9 cellular contexts compared by ENCODE assay signal in the genomic region with DNA sequence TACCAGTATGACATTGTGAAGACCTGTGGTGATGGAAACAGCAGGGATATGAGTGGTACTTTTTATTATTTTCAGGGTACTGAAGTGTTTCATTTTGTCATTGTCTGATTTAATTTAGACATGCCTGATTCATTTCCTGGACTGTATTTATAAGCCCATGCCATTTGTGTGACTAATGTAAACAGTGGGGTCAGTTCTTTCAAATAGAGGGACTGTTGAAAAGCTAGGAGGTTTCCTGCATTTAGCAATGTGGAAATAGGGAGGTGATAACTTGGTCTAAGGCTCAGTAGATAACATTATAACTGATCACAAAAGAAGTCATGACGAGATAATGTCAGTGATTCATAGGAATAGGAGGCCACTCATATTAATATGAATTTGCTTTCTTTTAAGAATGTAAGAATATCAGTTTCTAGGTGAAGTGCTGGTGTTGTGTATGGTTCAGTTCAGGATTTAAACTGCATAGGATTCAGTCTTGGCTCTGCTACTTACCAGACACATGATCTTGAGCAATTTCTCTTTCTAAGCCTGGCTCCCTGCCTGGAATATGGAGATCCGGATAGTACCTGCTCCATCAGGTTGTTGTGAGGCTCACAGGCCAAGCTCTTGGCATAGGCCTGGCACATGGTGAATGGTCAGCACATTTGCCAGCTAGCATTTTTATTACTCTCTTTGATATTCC. TPM values are rescaled to one million over a fixed set of nuclear protein-coding genes. Genes with fewer than 3 reads are reported as not detected.
DNase-seq lines count a peak whose midpoint lies in the region; ATAC-seq and TF ChIP-seq lines count a peak whose summit lies in the region.
"Had no signal": no experiment of that assay in that cellular context is flagged by ENCODE, and none has a peak within 500 bp of the region (broad histone marks: within the 10 kb centered on the region; RNA-seq: fewer than 3 reads in every experiment).

No MANE protein-coding gene starts in this region.

- H2BK5ac ChIP-seq in IMR-90 (ENCODE audit: low read depth, low read length, poor library complexity, severe bottlenecking), result peak overlapping the region; percentile 82
- no peak overlapping the region for H2BK5ac ChIP-seq in mesenchymal stem cell (ENCODE audit: low read depth, low read length, poor library complexity, severe bottlenecking)

- H3K27ac ChIP-seq in IMR-90 (ENCODE audit: insufficient read depth, low read length) (peak overlapping the region; percentile 81), mammary epithelial cell (ENCODE audit: insufficient read depth, low read depth, low read length) (peak overlapping the region; percentile 46), mesenchymal stem cell (ENCODE audit: low read length, poor library complexity, severe bottlenecking) (no peak overlapping the region)

- TF ChIP-seq CTCF in AG09309 (IDR thresholded peaks at IDR 0.05; ENCODE audit: control insufficient read depth, insufficient read depth, low read depth, low read length, missing control alignments) (no peak), IMR-90 (conservative IDR thresholded peaks at IDR 0.05; ENCODE audit: low read depth, low read length) (no peak), mammary epithelial cell (conservative IDR thresholded peaks at IDR 0.05 in 1 of 2, IDR thresholded peaks at IDR 0.05 in 1 of 2; ENCODE audit: extremely low read depth in 1 of 2, insufficient read depth in 1 of 2, low read depth in 1 of 2, low read length in 2 of 2) (no peak)

- H3K4me1 ChIP-seq in IMR-90 (ENCODE audit: control insufficient read depth, insufficient read depth, low read length) (peaks cover 10% of the 10 kb centered on the region), mammary epithelial cell (ENCODE audit: insufficient read depth, low read length) (peaks cover 11% of the 10 kb centered on the region), mesenchymal stem cell (ENCODE audit: control insufficient read depth, insufficient read depth, low read depth, low read length) (no peaks in the 10 kb centered on the region)

- peaks cover 10% of the 10 kb centered on the region; the same call in 1 of the 2 replicates for H3K9me1 ChIP-seq in IMR-90 (ENCODE audit: insufficient read depth, low read length)

- H4K91ac ChIP-seq in IMR-90 (ENCODE audit: insufficient read depth, low read depth, low read length), result peak overlapping the region; percentile 89
- no peak overlapping the region for H4K91ac ChIP-seq in mesenchymal stem cell (ENCODE audit: low read length)

- no peaks in the 10 kb centered on the region for H3K9me3 ChIP-seq in IMR-90 (ENCODE audit: control insufficient read depth, insufficient read depth, low read length)
- H3K9me3 ChIP-seq in mammary epithelial cell (replicated peaks; ENCODE audit: insufficient read depth, low read length), result no peaks in the 10 kb centered on the region
- no peaks in the 10 kb centered on the region for H3K9me3 ChIP-seq in mesenchymal stem cell (ENCODE audit: control insufficient read depth, low read length)

- peak overlapping the region; percentile 94 for H2AK5ac ChIP-seq in IMR-90 (ENCODE audit: low read depth, low read length)
- H2AK5ac ChIP-seq in mesenchymal stem cell (ENCODE audit: low read length, severe bottlenecking), result no peak overlapping the region

- H3K4me3 ChIP-seq in AG09309 (ENCODE audit: control insufficient read depth, low read depth, low read length) (no peak overlapping the region), IMR-90 (ENCODE audit: insufficient read depth, low read depth, low read length) (no peak overlapping the region), mammary epithelial cell (replicated peaks in 1 of 3; ENCODE audit: insufficient read depth in 1 of 3, low read depth in 2 of 3, low read length in 3 of 3) (no peak overlapping the region), mesenchymal stem cell (ENCODE audit: insufficient read depth in 1 of 2, low read depth in 1 of 2, low read length in 2 of 2) (no peak overlapping the region)
- H3K4me3 ChIP-seq: GM12878 had no signal

- POLR2A ChIA-PET in IMR-90 (lab: Charles Lee; ENCODE audit: unreplicated experiment), result interaction anchor here (0.6 kb wide), 1 partner anchor 237 kb away, joined by 10 read pairs; no protein-coding TSS in a partner anchor

- no peaks in the 10 kb centered on the region for H3K27me3 ChIP-seq in IMR-90 (ENCODE audit: control insufficient read depth, insufficient read depth, low read length)
- H3K27me3 ChIP-seq in mammary epithelial cell (ENCODE audit: insufficient read depth, low read length), result no peaks in the 10 kb centered on the region
- H3K27me3 ChIP-seq in mesenchymal stem cell (ENCODE audit: control insufficient read depth in 1 of 2, insufficient read depth in 1 of 2, low read length in 2 of 2), result no peaks in the 10 kb centered on the region

- H2BK120ac ChIP-seq in IMR-90 (ENCODE audit: low read depth, low read length), result peak overlapping the region; percentile 95
- no peak overlapping the region for H2BK120ac ChIP-seq in mesenchymal stem cell (ENCODE audit: low read depth, low read length)

- no peak overlapping the region for H2AFZ ChIP-seq in IMR-90 (replicated peaks; ENCODE audit: low read length, poor library complexity)
- no peak overlapping the region for H2AFZ ChIP-seq in mammary epithelial cell (ENCODE audit: low read depth, low read length)
- no peak overlapping the region for H2AFZ ChIP-seq in mesenchymal stem cell (ENCODE audit: low read depth, low read length)

- no peaks in the 10 kb centered on the region for H3K79me2 ChIP-seq in mammary epithelial cell (ENCODE audit: insufficient read depth, low read length)

- H3K4me2 ChIP-seq in IMR-90 (ENCODE audit: low read depth, low read length), result peak overlapping the region; percentile 65
- peak overlapping the region; percentile 57 for H3K4me2 ChIP-seq in mammary epithelial cell (ENCODE audit: insufficient read depth, low read depth, low read length)
- no peak overlapping the region for H3K4me2 ChIP-seq in mesenchymal stem cell (ENCODE audit: low read length, poor library complexity, severe bottlenecking)

- H3K23ac ChIP-seq in IMR-90 (ENCODE audit: low read depth, low read length), result peak overlapping the region; percentile 91; the same call in 1 of the 2 replicates
- no peak overlapping the region for H3K23ac ChIP-seq in mesenchymal stem cell (ENCODE audit: low read length in 2 of 2)

- H2BK15ac ChIP-seq in IMR-90 (ENCODE audit: low read depth, low read length) (peak overlapping the region; percentile 66), mesenchymal stem cell (ENCODE audit: low read depth, poor library complexity, severe bottlenecking) (no peak overlapping the region)

- peak overlapping the region in 1 of 2 experiments; percentile 7 for H2BK12ac ChIP-seq in mesenchymal stem cell (ENCODE audit: low read length in 2 of 2)

- intact Hi-C loops in IMR-90 (cut with micrococcal nuclease) (loop anchor here (10.0 kb wide), 1 partner anchor 327 kb away; no protein-coding TSS in a partner anchor), mammary epithelial cell (cut with micrococcal nuclease) (no loop called here)

- TF ChIP-seq RAD21 in IMR-90 (IDR thresholded peaks at IDR 0.05; ENCODE audit: low read length), result no peak

- H3K14ac ChIP-seq in IMR-90 (replicated peaks; ENCODE audit: low read depth, low read length), result peak overlapping the region; percentile 75
- H3K14ac ChIP-seq in mesenchymal stem cell (ENCODE audit: low read length in 2 of 2), result no peak overlapping the region

- BruUV-seq in IMR-90 (replicated peaks; lab: Mats Ljungman, UMichigan) (no TSS peak), mammary epithelial cell (replicated peaks; lab: Mats Ljungman, UMichigan) (no TSS peak)

- in situ Hi-C loops in IMR-90 (cut with MboI; ENCODE audit: low sequenced_read_pairs), result no loop called here
- in situ Hi-C loops in mammary epithelial cell (cut with MboI; ENCODE audit: low sequenced_read_pairs in 2 of 2), result no loop called here

- peak; percentile 74 for ATAC-seq in IMR-90 (ENCODE audit: low read depth)
- no peak for ATAC-seq in HG02642 (IDR thresholded peaks at IDR 0.05; ENCODE audit: poor library complexity, unreplicated experiment)
- ATAC-seq in HG03095 (IDR thresholded peaks at IDR 0.05; ENCODE audit: unreplicated experiment), result no peak
- ATAC-seq: GM12878 had no signal

- H3K36me3 ChIP-seq in IMR-90 (ENCODE audit: control insufficient read depth, insufficient read depth, low read length) (no peaks in the 10 kb centered on the region), mammary epithelial cell (ENCODE audit: insufficient read depth, low read length) (no peaks in the 10 kb centered on the region), mesenchymal stem cell (ENCODE audit: control insufficient read depth in 1 of 2, insufficient read depth in 2 of 2, low read depth in 1 of 2, low read length in 2 of 2) (no peaks in the 10 kb centered on the region)

- peak overlapping the region; percentile 17; the same call in 1 of the 2 replicates for H4K5ac ChIP-seq in IMR-90 (ENCODE audit: low read depth, low read length)

- no peaks in the 10 kb centered on the region for H4K20me1 ChIP-seq in IMR-90 (ENCODE audit: insufficient read depth, low read length)
- no peaks in the 10 kb centered on the region for H4K20me1 ChIP-seq in mammary epithelial cell (ENCODE audit: insufficient read depth, low read length)

- H3K18ac ChIP-seq in IMR-90 (ENCODE audit: low read depth, low read length) (peak overlapping the region; percentile 19; the same call in 1 of the 2 replicates), mesenchymal stem cell (ENCODE audit: low read depth in 1 of 2, low read length in 2 of 2) (no peak overlapping the region)

- peak overlapping the region; percentile 79 for H2AK9ac ChIP-seq in IMR-90 (replicated peaks; ENCODE audit: low read depth, low read length, poor library complexity)

- H4K8ac ChIP-seq in IMR-90 (ENCODE audit: low read depth in 2 of 2, low read length in 2 of 2) (peak overlapping the region; percentile 42 to 89), mesenchymal stem cell (ENCODE audit: low read length) (no peak overlapping the region)

- DNase-seq in AG09309 (ENCODE audit: low read depth), result peak; percentile 42
- DNase-seq in IMR-90, result peak; percentile 93
- peak; percentile 86 for DNase-seq in mammary epithelial cell
- peak; percentile 95 for DNase-seq in mesenchymal stem cell
- DNase-seq in activated gamma-delta T cell treated with Interleukin-2 at 50 U/mL for 16 hours, result no peak
- no peak for DNase-seq in NAMALWA (ENCODE audit: low spot score)

- H2BK20ac ChIP-seq in IMR-90 (ENCODE audit: low read depth, low read length), result peak overlapping the region; percentile 85

- peak overlapping the region; percentile 92 for H3K4ac ChIP-seq in IMR-90 (ENCODE audit: low read depth, low read length)
- no peak overlapping the region for H3K4ac ChIP-seq in mesenchymal stem cell (ENCODE audit: low read depth in 1 of 2, low read length in 2 of 2)

- dilution Hi-C loops in IMR-90 (cut with HindIII; ENCODE audit: low sequenced_read_pairs, unreplicated experiment), result no loop called here
- dilution Hi-C loops in mammary epithelial cell (cut with HindIII; ENCODE audit: low sequenced_read_pairs), result no loop called here

- H3K79me1 ChIP-seq in IMR-90 (ENCODE audit: low read depth in 1 of 2, low read length in 2 of 2), result peaks cover 8 to 42% of the 10 kb centered on the region in 2 experiments
- H3K79me1 ChIP-seq in mesenchymal stem cell (replicated peaks; ENCODE audit: low read length, poor library complexity, severe bottlenecking), result no peaks in the 10 kb centered on the region

- peak overlapping the region; percentile 4; the same call in 1 of the 2 replicates for H3K9ac ChIP-seq in IMR-90 (ENCODE audit: low read depth, low read length)
- H3K9ac ChIP-seq in mammary epithelial cell (ENCODE audit: insufficient read depth, low read length), result no peak overlapping the region
- H3K9ac ChIP-seq in mesenchymal stem cell (ENCODE audit: low read length), result peak overlapping the region; percentile 15

- CTCF ChIA-PET in IMR-90 (lab: Yijun Ruan, JAX) (interaction anchor here (0.6 to 0.7 kb wide), 2 partner anchors 160 to 179 kb away, joined by 3 read pairs; no protein-coding TSS in a partner anchor), mammary epithelial cell (lab: Charles Lee; ENCODE audit: low non-redundant PET) (no interaction called here)

- WGBS in IMR-90 (ENCODE audit: extremely low coverage in 2 of 2, insufficient read length in 1 of 2), 2 experiments, result no CpG with 5 or more reads among the region's 2 CpGs
- 0% methylated on average over 2 of the region's 2 CpGs for WGBS in mammary epithelial cell (ENCODE audit: low coverage, missing lambda C conversion rate)
- 2% methylated on average over 2 of the region's 2 CpGs for WGBS in mesenchymal stem cell

- TF ChIP-seq POLR2A in IMR-90 (IDR thresholded peaks at IDR 0.05; ENCODE audit: low read depth, low read length), result no peak

- peak overlapping the region; percentile 87 for H3K56ac ChIP-seq in IMR-90 (ENCODE audit: extremely low read depth, insufficient read depth, low read length)

RNA-seq across cellular contexts. Expression of a gene that starts 7.5 kb away (rescaled TPM):
- 5.0 and 5.3 TPM in 2 replicates for total RNA-seq in IMR-90 (2012; rRNA removed)
- polyA plus RNA-seq in IMR-90 (2012; rRNA removed), result 2.9 and 3.0 TPM in 2 replicates
- 1.1 and 1.3 TPM in 2 replicates for polyA plus RNA-seq in IMR-90 (2012; cell fraction: cytosol; rRNA removed)
- polyA plus RNA-seq in IMR-90 (2012; cell fraction: nucleus; rRNA removed; ENCODE audit: low replicate concordance), result 2.3 and 7.5 TPM in 2 replicates
- 1 to 10 TPM in 1 of 2 donors, under 1 TPM in 1; 0.19 to 2.0 TPM for total RNA-seq in mammary epithelial cell
- 0.05 TPM for polyA plus RNA-seq in mammary epithelial cell
- polyA minus RNA-seq in mammary epithelial cell, result not detected
- 24.9 TPM for polyA plus RNA-seq in mesenchymal stem cell (2013, experiment 1 of 2)
- 25.2 TPM for polyA plus RNA-seq in mesenchymal stem cell (2013, experiment 2 of 2)

Comparison
In these comparisons a context has a peak if more than half of its experiments do, and no peak if none do; other contexts are left out.
1. DNase-seq: peak in AG09309 (single experiment), IMR-90 (single experiment), mammary epithelial cell (single experiment) and mesenchymal stem cell (single experiment); none in activated gamma-delta T cell treated with Interleukin-2 at 50 U/mL for 16 hours (single experiment) and NAMALWA (single experiment).